In genomic region chr19:12656899-12657571, GRCh38 we compare ENCODE assay signal across 2 cellular contexts.
TF ChIP-seq lines count a peak whose summit lies in the region.

No MANE protein-coding gene starts in this region.

TF ChIP-seq in SK-N-SH, 30 proteins besides CTCF, POLR2A, EP300 and RAD21 (continued from another document):
- TF ChIP-seq, protein P1, sequence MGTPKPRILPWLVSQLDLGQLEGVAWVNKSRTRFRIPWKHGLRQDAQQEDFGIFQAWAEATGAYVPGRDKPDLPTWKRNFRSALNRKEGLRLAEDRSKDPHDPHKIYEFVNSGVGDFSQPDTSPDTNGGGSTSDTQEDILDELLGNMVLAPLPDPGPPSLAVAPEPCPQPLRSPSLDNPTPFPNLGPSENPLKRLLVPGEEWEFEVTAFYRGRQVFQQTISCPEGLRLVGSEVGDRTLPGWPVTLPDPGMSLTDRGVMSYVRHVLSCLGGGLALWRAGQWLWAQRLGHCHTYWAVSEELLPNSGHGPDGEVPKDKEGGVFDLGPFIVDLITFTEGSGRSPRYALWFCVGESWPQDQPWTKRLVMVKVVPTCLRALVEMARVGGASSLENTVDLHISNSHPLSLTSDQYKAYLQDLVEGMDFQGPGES (IDR thresholded peaks at IDR 0.05; ENCODE audit: low read depth, low read length): no peak
- TF ChIP-seq FOXM1 (IDR thresholded peaks at IDR 0.05; ENCODE audit: low read depth) (no peak), NFIC (IDR thresholded peaks at IDR 0.05; ENCODE audit: borderline replicate concordance) (no peak), GATA2 (CRISPR knock-in tag; IDR thresholded peaks at IDR 0.05) (no peak), ZBTB33 (IDR thresholded peaks at IDR 0.05; ENCODE audit: borderline replicate concordance, low read depth) (no peak), SIN3A (IDR thresholded peaks at IDR 0.05; ENCODE audit: borderline replicate concordance, low read depth, low read length) (no peak), MEF2A (IDR thresholded peaks at IDR 0.05; ENCODE audit: borderline replicate concordance, low read depth) (no peak), MAX (IDR thresholded peaks at IDR 0.05; ENCODE audit: low read depth) (no peak), CHD2 (IDR thresholded peaks at IDR 0.05; ENCODE audit: low read length, partially characterized antibody) (no peak), RXRA (IDR thresholded peaks at IDR 0.05; ENCODE audit: borderline replicate concordance, low read depth) (no peak), RFX5 (IDR thresholded peaks at IDR 0.05; ENCODE audit: low read length) (no peak), FOXJ3 (CRISPR knock-in tag; IDR thresholded peaks at IDR 0.05) (no peak), TCF12 (IDR thresholded peaks at IDR 0.05) (no peak), TAF1 (IDR thresholded peaks at IDR 0.05; ENCODE audit: borderline replicate concordance, low read depth, low read length) (no peak)
- TF ChIP-seq, protein P2, sequence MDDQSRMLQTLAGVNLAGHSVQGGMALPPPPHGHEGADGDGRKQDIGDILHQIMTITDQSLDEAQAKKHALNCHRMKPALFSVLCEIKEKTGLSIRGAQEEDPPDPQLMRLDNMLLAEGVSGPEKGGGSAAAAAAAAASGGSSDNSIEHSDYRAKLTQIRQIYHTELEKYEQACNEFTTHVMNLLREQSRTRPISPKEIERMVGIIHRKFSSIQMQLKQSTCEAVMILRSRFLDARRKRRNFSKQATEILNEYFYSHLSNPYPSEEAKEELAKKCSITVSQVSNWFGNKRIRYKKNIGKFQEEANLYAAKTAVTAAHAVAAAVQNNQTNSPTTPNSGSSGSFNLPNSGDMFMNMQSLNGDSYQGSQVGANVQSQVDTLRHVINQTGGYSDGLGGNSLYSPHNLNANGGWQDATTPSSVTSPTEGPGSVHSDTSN (IDR thresholded peaks at IDR 0.05): no peak

TF ChIP-seq in SK-N-SH treated with all-trans-retinoic acid at 6 μM for 48 hours, 23 proteins besides CTCF, POLR2A, EP300 and RAD21 (continued from another document):
- TF ChIP-seq, protein P3, sequence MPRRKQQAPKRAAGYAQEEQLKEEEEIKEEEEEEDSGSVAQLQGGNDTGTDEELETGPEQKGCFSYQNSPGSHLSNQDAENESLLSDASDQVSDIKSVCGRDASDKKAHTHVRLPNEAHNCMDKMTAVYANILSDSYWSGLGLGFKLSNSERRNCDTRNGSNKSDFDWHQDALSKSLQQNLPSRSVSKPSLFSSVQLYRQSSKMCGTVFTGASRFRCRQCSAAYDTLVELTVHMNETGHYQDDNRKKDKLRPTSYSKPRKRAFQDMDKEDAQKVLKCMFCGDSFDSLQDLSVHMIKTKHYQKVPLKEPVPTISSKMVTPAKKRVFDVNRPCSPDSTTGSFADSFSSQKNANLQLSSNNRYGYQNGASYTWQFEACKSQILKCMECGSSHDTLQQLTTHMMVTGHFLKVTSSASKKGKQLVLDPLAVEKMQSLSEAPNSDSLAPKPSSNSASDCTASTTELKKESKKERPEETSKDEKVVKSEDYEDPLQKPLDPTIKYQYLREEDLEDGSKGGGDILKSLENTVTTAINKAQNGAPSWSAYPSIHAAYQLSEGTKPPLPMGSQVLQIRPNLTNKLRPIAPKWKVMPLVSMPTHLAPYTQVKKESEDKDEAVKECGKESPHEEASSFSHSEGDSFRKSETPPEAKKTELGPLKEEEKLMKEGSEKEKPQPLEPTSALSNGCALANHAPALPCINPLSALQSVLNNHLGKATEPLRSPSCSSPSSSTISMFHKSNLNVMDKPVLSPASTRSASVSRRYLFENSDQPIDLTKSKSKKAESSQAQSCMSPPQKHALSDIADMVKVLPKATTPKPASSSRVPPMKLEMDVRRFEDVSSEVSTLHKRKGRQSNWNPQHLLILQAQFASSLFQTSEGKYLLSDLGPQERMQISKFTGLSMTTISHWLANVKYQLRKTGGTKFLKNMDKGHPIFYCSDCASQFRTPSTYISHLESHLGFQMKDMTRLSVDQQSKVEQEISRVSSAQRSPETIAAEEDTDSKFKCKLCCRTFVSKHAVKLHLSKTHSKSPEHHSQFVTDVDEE (CRISPR knock-in tag; IDR thresholded peaks at IDR 0.05): no peak
TF ChIP-seq in SK-N-SH treated with all-trans-retinoic acid at 6 μM for 48 hours: peak in this region for 0.
